ENCODE assay signal across 18 cellular contexts in the genomic region with DNA sequence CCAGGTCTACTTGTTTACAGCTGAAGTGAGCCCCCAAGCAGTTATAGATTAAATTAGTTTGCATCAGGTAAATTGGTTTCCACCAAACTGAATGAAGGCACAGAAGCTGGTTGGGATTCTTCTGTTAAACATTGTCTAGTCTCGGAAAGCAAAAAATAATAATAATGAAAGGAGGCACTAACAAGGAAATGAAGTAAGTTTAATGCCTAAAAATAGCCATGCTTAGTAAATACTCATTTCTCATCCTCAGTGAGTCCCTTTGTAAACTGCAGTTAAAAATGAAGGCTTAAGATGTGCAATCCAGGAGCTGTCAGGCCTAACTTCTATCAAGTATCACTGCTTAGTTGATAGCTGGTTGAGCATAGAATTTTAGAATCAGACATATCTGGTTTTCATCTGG.
DNase-seq lines count a peak whose midpoint lies in the region; ATAC-seq and TF ChIP-seq lines count a peak whose summit lies in the region.
"Had no signal": no experiment of that assay in that cellular context is flagged by ENCODE, and none has a peak within 500 bp of the region (broad histone marks: within the 10 kb centered on the region; RNA-seq: fewer than 3 reads in every experiment).

No MANE protein-coding gene starts in this region.

- DNase-seq in activated T-cell treated with anti-CD3 and anti-CD28 coated beads, Interleukin-2, amount 50 U/mL, for 24 hours: no peak
- DNase-seq in activated T-cell treated with anti-CD3 and anti-CD28 coated beads, Interleukin-2, amount 50 U/mL, for 4 hours: no peak
- no peak for DNase-seq in T-cell
- DNase-seq in esophagus muscularis mucosa (ENCODE audit: extremely low spot score): no peak
- no peak for DNase-seq in suprapubic skin (ENCODE audit: low spot score in 2 of 2)
- no peak for DNase-seq in MG63
- no peak for DNase-seq in GM13976 (ENCODE audit: low spot score)
- no peak for DNase-seq in effector CD8-positive, alpha-beta T cell (lab: John Stamatoyannopoulos, UW)
- DNase-seq: ACHN; HCEC 1CT; head of caudate nucleus; NCI-H1092; NCI-H2171; NK-92 treated with Interleukin-12 subunit alpha and Interleukin-12 subunit beta, amount 100 ng/mL, for 24 hours; SIG-M5; stimulated activated CD4-positive, alpha-beta T cell treated with anti-CD3 and anti-CD28 coated beads, Interleukin-2, amount 100 ng/mL, for 24 hours had no signal

- no peaks in the 10 kb centered on the region for H3K27me3 ChIP-seq in esophagus muscularis mucosa
- H3K27me3 ChIP-seq in suprapubic skin: no peaks in the 10 kb centered on the region
- no peaks in the 10 kb centered on the region for H3K27me3 ChIP-seq in MG63

- ATAC-seq in activated T-cell treated with anti-CD3 and anti-CD28 coated beads, Interleukin-2, amount 50 U/mL, for 4 hours: no peak
- ATAC-seq in T-cell (replicated peaks in 1 of 4): no peak

- peak overlapping the region; percentile 51 for H3K27ac Mint-ChIP-seq in activated T-cell treated with anti-CD3 and anti-CD28 coated beads, Interleukin-2, amount 50 U/mL, for 24 hours
- peak overlapping the region; percentile 96 to 97 for H3K27ac Mint-ChIP-seq in T-cell
- H3K27ac Mint-ChIP-seq: nephron had no signal

- TF ChIP-seq EP300 in esophagus muscularis mucosa (IDR thresholded peaks at IDR 0.05) (no peak), suprapubic skin (IDR thresholded peaks at IDR 0.05) (no peak)

- H3K9me3 ChIP-seq in esophagus muscularis mucosa: no peaks in the 10 kb centered on the region
- no peaks in the 10 kb centered on the region for H3K9me3 ChIP-seq in suprapubic skin
- no peaks in the 10 kb centered on the region for H3K9me3 ChIP-seq in MG63

- in situ Hi-C loops in GM13976 (cut with MboI; ENCODE audit: low sequenced_read_pairs, unreplicated experiment): no loop called here

- no peak overlapping the region for H3K4me3 Mint-ChIP-seq in activated T-cell treated with anti-CD3 and anti-CD28 coated beads, Interleukin-2, amount 50 U/mL, for 24 hours
- H3K4me3 Mint-ChIP-seq in activated T-cell treated with anti-CD3 and anti-CD28 coated beads, Interleukin-2, amount 50 U/mL, for 4 hours: no peak overlapping the region
- H3K4me3 Mint-ChIP-seq in T-cell: peak overlapping the region in 1 of 3 donors; percentile 71
- H3K4me3 Mint-ChIP-seq: nephron had no signal

- CTCF ChIA-PET in T-cell (lab: Charles Lee): interaction anchor here in 1 of 2 donors (1.5 kb wide), 1 partner anchor 15 kb away, joined by 3 read pairs; no protein-coding TSS in a partner anchor

- peaks cover 88% of the 10 kb centered on the region for H3K4me1 Mint-ChIP-seq in activated T-cell treated with anti-CD3 and anti-CD28 coated beads, Interleukin-2, amount 50 U/mL, for 24 hours (ENCODE audit: low read depth)
- H3K4me1 Mint-ChIP-seq in activated T-cell treated with anti-CD3 and anti-CD28 coated beads, Interleukin-2, amount 50 U/mL, for 4 hours (ENCODE audit: low read depth): peaks cover 88% of the 10 kb centered on the region
- peaks cover 93 to 94% (median 94%) of the 10 kb centered on the region in 3 donors for H3K4me1 Mint-ChIP-seq in T-cell

- intact Hi-C loops in esophagus muscularis mucosa (cut with DNase I): no loop called here

- POLR2A ChIA-PET in T-cell (lab: Charles Lee): interaction anchor here (0.6 to 4.3 kb wide), 5 partner anchors 9 to 244 kb away, joined by 3 to 53 read pairs (median 7); a partner anchor contains a TSS

- H3K27me3 Mint-ChIP-seq in activated T-cell treated with anti-CD3 and anti-CD28 coated beads, Interleukin-2, amount 50 U/mL, for 24 hours: no peaks in the 10 kb centered on the region
- H3K27me3 Mint-ChIP-seq in activated T-cell treated with anti-CD3 and anti-CD28 coated beads, Interleukin-2, amount 50 U/mL, for 4 hours (ENCODE audit: low read depth): no peaks in the 10 kb centered on the region
- no peaks in the 10 kb centered on the region for H3K27me3 Mint-ChIP-seq in T-cell

- H3K27ac ChIP-seq in esophagus muscularis mucosa (replicated peaks in 1 of 4): peak overlapping the region; percentile 82 to 88 (median 84)
- peak overlapping the region; percentile 76 for H3K27ac ChIP-seq in suprapubic skin
- H3K27ac ChIP-seq: epithelial cell of prostate had no signal

- TF ChIP-seq CTCF in esophagus muscularis mucosa (IDR thresholded peaks at IDR 0.05) (no peak), suprapubic skin (IDR thresholded peaks at IDR 0.05) (no peak), GM13976 (IDR thresholded peaks at IDR 0.05; ENCODE audit: borderline replicate concordance, control extremely low read depth, extremely low read depth, insufficient read depth, missing control alignments) (no peak)

- H3K4me3 ChIP-seq in esophagus muscularis mucosa: no peak overlapping the region
- H3K4me3 ChIP-seq in suprapubic skin: no peak overlapping the region
- H3K4me3 ChIP-seq in MG63: no peak overlapping the region

- WGBS in esophagus muscularis mucosa: 50% methylated on average over 1 of the region's 1 CpG
- WGBS in suprapubic skin: 97% methylated on average over 1 of the region's 1 CpG

- no peaks in the 10 kb centered on the region for H3K36me3 ChIP-seq in esophagus muscularis mucosa
- H3K36me3 ChIP-seq in suprapubic skin: no peaks in the 10 kb centered on the region
- no peaks in the 10 kb centered on the region for H3K36me3 ChIP-seq in MG63

- peaks cover 8% of the 10 kb centered on the region for H3K36me3 Mint-ChIP-seq in activated T-cell treated with anti-CD3 and anti-CD28 coated beads, Interleukin-2, amount 50 U/mL, for 24 hours (ENCODE audit: low read depth)
- peaks cover 16% of the 10 kb centered on the region for H3K36me3 Mint-ChIP-seq in activated T-cell treated with anti-CD3 and anti-CD28 coated beads, Interleukin-2, amount 50 U/mL, for 4 hours (ENCODE audit: insufficient read depth)
- H3K36me3 Mint-ChIP-seq in T-cell: peaks cover 5% of the 10 kb centered on the region

- H3K9me3 Mint-ChIP-seq in activated T-cell treated with anti-CD3 and anti-CD28 coated beads, Interleukin-2, amount 50 U/mL, for 24 hours: peaks cover 8% of the 10 kb centered on the region
- H3K9me3 Mint-ChIP-seq in activated T-cell treated with anti-CD3 and anti-CD28 coated beads, Interleukin-2, amount 50 U/mL, for 4 hours: peaks cover 12% of the 10 kb centered on the region
- H3K9me3 Mint-ChIP-seq in T-cell: peaks cover 0 to 10% (median 5%) of the 10 kb centered on the region in 3 donors
- H3K9me3 Mint-ChIP-seq: nephron had no signal

- H3K4me1 ChIP-seq in esophagus muscularis mucosa (peaks cover 45 to 99% (median 98%) of the 10 kb centered on the region in 4 donors), suprapubic skin (peaks cover 76% of the 10 kb centered on the region)

- TF ChIP-seq POLR2A in esophagus muscularis mucosa (IDR thresholded peaks at IDR 0.05; ENCODE audit: low read depth) (no peak), suprapubic skin (IDR thresholded peaks at IDR 0.05) (no peak)
